25 cellular contexts compared by ENCODE assay signal in genomic region chr13:68345963-68346362, GRCh38.
"Had no signal": no experiment of that assay in that cellular context is flagged by ENCODE, and none has a peak within 500 bp of the region (broad histone marks: within the 10 kb centered on the region; RNA-seq: fewer than 3 reads in every experiment).

No MANE protein-coding gene starts in this region.

- H3K27ac ChIP-seq: epithelial cell of prostate, gastrocnemius medialis, neutrophil, pancreas, right lobe of liver, suprapubic skin, transverse colon, upper lobe of right lung, uterus had no signal

- H3K27me3 ChIP-seq: gastrocnemius medialis, neutrophil, pancreas, right lobe of liver, suprapubic skin, transverse colon, upper lobe of right lung, uterus had no signal

- H3K4me1 ChIP-seq: gastrocnemius medialis, pancreas, right lobe of liver, suprapubic skin, upper lobe of right lung, uterus had no signal

- H3K36me3 ChIP-seq: gastrocnemius medialis, neutrophil, pancreas, right lobe of liver, suprapubic skin, transverse colon, upper lobe of right lung, uterus had no signal

- H3K4me3 ChIP-seq: gastrocnemius medialis, lung, pancreas, right lobe of liver, suprapubic skin, transverse colon, upper lobe of right lung, uterus had no signal

- DNase-seq: effector CD8-positive, alpha-beta T cell; endodermal cell; foreskin fibroblast; gastrocnemius medialis; head of caudate nucleus; naive B cell; pancreas; retina; right lobe of liver; small intestine; stimulated activated CD4-positive, alpha-beta T cell treated with anti-CD3 and anti-CD28 coated beads, Interleukin-15, amount 100 ng/mL, for 24 hours; stimulated activated CD4-positive, alpha-beta T cell treated with anti-CD3 and anti-CD28 coated beads, Interleukin-2, amount 100 ng/mL, for 48 hours; stimulated activated CD8-positive, alpha-beta memory T cell treated with anti-CD3 and anti-CD28 coated beads, Interleukin-4, amount 100 ng/mL, for 48 hours; stimulated activated naive CD4-positive, alpha-beta T cell; stimulated activated naive CD8-positive, alpha-beta T cell treated with anti-CD3 and anti-CD28 coated beads, Interleukin-15, amount 100 ng/mL, for 72 hours; transverse colon; upper lobe of right lung; uterus had no signal

- ATAC-seq: esophagus mucosa; gastrocnemius medialis; left lobe of liver; natural killer cell treated with Interleukin-12 subunit alpha and Interleukin-12 subunit beta and Interleukin-15 and Interleukin-18, amount 100 ng/mL, for 72 hours; pancreas; right lobe of liver; stimulated activated naive CD8-positive, alpha-beta T cell treated with anti-CD3 and anti-CD28 coated beads, Interleukin-15, amount 100 ng/mL, for 72 hours; upper lobe of right lung had no signal

- H3K9me3 ChIP-seq: gastrocnemius medialis, neutrophil, pancreas, transverse colon, upper lobe of right lung, uterus had no signal
